1 cellular context compared by ENCODE assay signal in the genomic region with DNA sequence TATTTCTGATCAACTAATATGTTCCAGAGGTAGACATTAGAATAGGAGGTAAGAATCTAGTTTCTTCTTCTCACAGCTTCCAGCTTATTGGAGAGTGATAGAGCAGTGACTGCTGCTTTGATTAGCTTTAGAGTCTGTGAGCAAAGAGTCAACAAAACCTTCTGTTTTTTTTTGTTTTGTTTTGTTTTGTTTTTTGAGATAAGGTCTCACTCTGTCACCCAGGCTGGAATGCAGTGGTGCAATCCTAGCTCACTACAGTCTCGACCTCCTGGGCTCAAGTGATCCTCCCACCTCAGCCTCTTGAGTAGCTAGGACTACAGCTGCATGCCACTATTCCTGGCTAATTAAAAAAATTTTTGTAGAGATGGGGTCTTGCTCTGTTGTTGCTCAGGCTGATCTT.
A peak's percentile ranks its signal among the peaks of the same experiment; 100 is the strongest.
TF ChIP-seq lines count a peak whose summit lies in the region.

No MANE protein-coding gene starts in this region.

TF ChIP-seq in HepG2, 621 proteins besides CTCF, POLR2A, EP300 and RAD21:
- TF ChIP-seq, protein P1, sequence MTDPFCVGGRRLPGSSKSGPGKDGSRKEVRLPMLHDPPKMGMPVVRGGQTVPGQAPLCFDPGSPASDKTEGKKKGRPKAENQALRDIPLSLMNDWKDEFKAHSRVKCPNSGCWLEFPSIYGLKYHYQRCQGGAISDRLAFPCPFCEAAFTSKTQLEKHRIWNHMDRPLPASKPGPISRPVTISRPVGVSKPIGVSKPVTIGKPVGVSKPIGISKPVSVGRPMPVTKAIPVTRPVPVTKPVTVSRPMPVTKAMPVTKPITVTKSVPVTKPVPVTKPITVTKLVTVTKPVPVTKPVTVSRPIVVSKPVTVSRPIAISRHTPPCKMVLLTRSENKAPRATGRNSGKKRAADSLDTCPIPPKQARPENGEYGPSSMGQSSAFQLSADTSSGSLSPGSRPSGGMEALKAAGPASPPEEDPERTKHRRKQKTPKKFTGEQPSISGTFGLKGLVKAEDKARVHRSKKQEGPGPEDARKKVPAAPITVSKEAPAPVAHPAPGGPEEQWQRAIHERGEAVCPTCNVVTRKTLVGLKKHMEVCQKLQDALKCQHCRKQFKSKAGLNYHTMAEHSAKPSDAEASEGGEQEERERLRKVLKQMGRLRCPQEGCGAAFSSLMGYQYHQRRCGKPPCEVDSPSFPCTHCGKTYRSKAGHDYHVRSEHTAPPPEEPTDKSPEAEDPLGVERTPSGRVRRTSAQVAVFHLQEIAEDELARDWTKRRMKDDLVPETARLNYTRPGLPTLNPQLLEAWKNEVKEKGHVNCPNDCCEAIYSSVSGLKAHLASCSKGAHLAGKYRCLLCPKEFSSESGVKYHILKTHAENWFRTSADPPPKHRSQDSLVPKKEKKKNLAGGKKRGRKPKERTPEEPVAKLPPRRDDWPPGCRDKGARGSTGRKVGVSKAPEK (CRISPR knock-in tag; IDR thresholded peaks at IDR 0.05; ENCODE audit: borderline replicate concordance), result no peak
- TF ChIP-seq, protein P2, sequence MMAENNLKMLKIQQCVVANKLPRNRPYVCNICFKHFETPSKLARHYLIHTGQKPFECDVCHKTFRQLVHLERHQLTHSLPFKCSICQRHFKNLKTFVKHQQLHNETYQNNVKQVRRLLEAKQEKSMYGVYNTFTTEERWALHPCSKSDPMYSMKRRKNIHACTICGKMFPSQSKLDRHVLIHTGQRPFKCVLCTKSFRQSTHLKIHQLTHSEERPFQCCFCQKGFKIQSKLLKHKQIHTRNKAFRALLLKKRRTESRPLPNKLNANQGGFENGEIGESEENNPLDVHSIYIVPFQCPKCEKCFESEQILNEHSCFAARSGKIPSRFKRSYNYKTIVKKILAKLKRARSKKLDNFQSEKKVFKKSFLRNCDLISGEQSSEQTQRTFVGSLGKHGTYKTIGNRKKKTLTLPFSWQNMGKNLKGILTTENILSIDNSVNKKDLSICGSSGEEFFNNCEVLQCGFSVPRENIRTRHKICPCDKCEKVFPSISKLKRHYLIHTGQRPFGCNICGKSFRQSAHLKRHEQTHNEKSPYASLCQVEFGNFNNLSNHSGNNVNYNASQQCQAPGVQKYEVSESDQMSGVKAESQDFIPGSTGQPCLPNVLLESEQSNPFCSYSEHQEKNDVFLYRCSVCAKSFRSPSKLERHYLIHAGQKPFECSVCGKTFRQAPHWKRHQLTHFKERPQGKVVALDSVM (CRISPR knock-in tag; IDR thresholded peaks at IDR 0.05), result peak; percentile 50
- TF ChIP-seq ZNF350 (CRISPR knock-in tag; IDR thresholded peaks at IDR 0.05; ENCODE audit: borderline replicate concordance, low read depth), result no peak
